Comparison of ENCODE assay signal across 10 cellular contexts in genomic region chr22:31585161-31585859, GRCh38.
DNase-seq lines count a peak whose midpoint lies in the region; ATAC-seq, FAIRE-seq and TF ChIP-seq lines count a peak whose summit lies in the region.
"Had no signal": no experiment of that assay in that cellular context is flagged by ENCODE, and none has a peak within 500 bp of the region (broad histone marks: within the 10 kb centered on the region; RNA-seq: fewer than 3 reads in every experiment).

No MANE protein-coding gene starts in this region.

- H3K4me3 Mint-ChIP-seq in CD4-positive, alpha-beta T cell = peak overlapping the region; percentile 62
- no peak overlapping the region for H3K4me3 Mint-ChIP-seq in osteocyte (ENCODE audit: unreplicated experiment)

- FAIRE-seq in K562 (lab: Jason Lieb, UNC) = peak; percentile 62

- peak overlapping the region; percentile 26; the same call in 1 of the 2 replicates for H2AFZ ChIP-seq in K562 (ENCODE audit: low read depth, low read length)

- peak overlapping the region in 1 of 2 experiments; percentile 63; a peak in 1 of 4 replicates for H3K9ac ChIP-seq in K562 (ENCODE audit: insufficient read depth in 1 of 2, low read depth in 2 of 2, low read length in 2 of 2)

- CTCF ChIA-PET in CD4-positive, alpha-beta T cell (lab: Charles Lee) = interaction anchor here (0.6 kb wide), 1 partner anchor 9 kb away, joined by 4 read pairs; no protein-coding TSS in a partner anchor
- CTCF ChIA-PET in K562 (lab: Yijun Ruan, JAX; ENCODE audit: low intra/inter-chr PET ratio) = no interaction called here

- peak overlapping the region; percentile 38 for H3K4me2 ChIP-seq in K562 (ENCODE audit: insufficient read depth, low read length)

- H3K36me3 ChIP-seq in K562 (ENCODE audit: control insufficient read depth, insufficient read depth, low read length) (peaks cover 22% of the 10 kb centered on the region), uterus (no peaks in the 10 kb centered on the region), gastroesophageal sphincter (peaks cover 0 to 72% of the 10 kb centered on the region in 2 donors)

- H3K27ac ChIP-seq in CD4-positive, alpha-beta T cell (ENCODE audit: low read depth, low read length) = no peak overlapping the region
- H3K27ac ChIP-seq in K562 (ENCODE audit: extremely low read depth, low read depth, low read length) (peak overlapping the region; percentile 72), uterus (no peak overlapping the region), gastroesophageal sphincter (no peak overlapping the region)
- H3K27ac ChIP-seq: thyroid gland had no signal

- in situ Hi-C loops in K562 (cut with MboI) = no loop called here

- H3K4me3 ChIP-seq in K562 (no peak overlapping the region), uterus (no peak overlapping the region), gastroesophageal sphincter (no peak overlapping the region)
- H3K4me3 ChIP-seq: thyroid gland had no signal

- no peaks in the 10 kb centered on the region for H3K9me3 ChIP-seq in CD4-positive, alpha-beta T cell (ENCODE audit: control insufficient read depth, low read length)
- H3K9me3 ChIP-seq in K562 (replicated peaks; ENCODE audit: control insufficient read depth, insufficient read depth, low read depth, low read length) (peaks cover 6% of the 10 kb centered on the region), uterus (no peaks in the 10 kb centered on the region), gastroesophageal sphincter (no peaks in the 10 kb centered on the region)
- H3K9me3 ChIP-seq: thyroid gland had no signal

- TF ChIP-seq EP300 in K562 (IDR thresholded peaks at IDR 0.05; ENCODE audit: low read length) (peak; percentile 79), gastroesophageal sphincter (IDR thresholded peaks at IDR 0.05) (no peak)

- TF ChIP-seq CTCF in CD4-positive, alpha-beta T cell (IDR thresholded peaks at IDR 0.05) = no peak
- TF ChIP-seq CTCF in K562 (IDR thresholded peaks at IDR 0.05 in 2 of 3, conservative IDR thresholded peaks at IDR 0.05 in 1 of 3; ENCODE audit: insufficient read depth in 2 of 3, low read depth in 1 of 3, low read length in 3 of 3) (no peak), osteocyte (IDR thresholded peaks at IDR 0.05) (no peak), uterus (IDR thresholded peaks at IDR 0.05) (no peak), gastroesophageal sphincter (IDR thresholded peaks at IDR 0.05) (no peak)

- H3K27me3 ChIP-seq in CD4-positive, alpha-beta T cell (ENCODE audit: control insufficient read depth, insufficient read depth, low read length) = no peaks in the 10 kb centered on the region
- no peaks in the 10 kb centered on the region for H3K27me3 ChIP-seq in K562 (ENCODE audit: control insufficient read depth in 2 of 2, insufficient read depth in 2 of 2, low read length in 2 of 2)
- no peaks in the 10 kb centered on the region for H3K27me3 ChIP-seq in uterus
- no peaks in the 10 kb centered on the region for H3K27me3 ChIP-seq in gastroesophageal sphincter
- H3K27me3 ChIP-seq: thyroid gland had no signal

- peak; percentile 52 for ATAC-seq in CD4-positive, alpha-beta T cell (ENCODE audit: poor library complexity)
- peak; percentile 85 for ATAC-seq in K562
- no peak for ATAC-seq in gastroesophageal sphincter
- ATAC-seq in GM21360 (IDR thresholded peaks at IDR 0.05; ENCODE audit: unreplicated experiment) = no peak

- no peak; a peak in 1 of 4 replicates for TF ChIP-seq RAD21 in K562 (CRISPR knock-in tag; conservative IDR thresholded peaks at IDR 0.05 in 1 of 2, IDR thresholded peaks at IDR 0.05 in 1 of 2)

- peak overlapping the region; percentile 90 for H3K27ac Mint-ChIP-seq in CD4-positive, alpha-beta T cell
- peak overlapping the region; percentile 92 for H3K27ac Mint-ChIP-seq in osteocyte (ENCODE audit: unreplicated experiment)

- POLR2A ChIA-PET in CD4-positive, alpha-beta T cell (lab: Charles Lee) = interaction anchor here (1.1 kb wide), 1 partner anchor 89 kb away, joined by 3 read pairs; the partner anchor contains the start of gene SFI1
- POLR2A ChIA-PET in K562 (lab: Yijun Ruan, JAX) = interaction anchor here (0.6 to 1.5 kb wide), 6 partner anchors 13 to 337 kb away, joined by 3 to 5 read pairs (median 4); no protein-coding TSS in a partner anchor

- no peaks in the 10 kb centered on the region for H3K27me3 Mint-ChIP-seq in CD4-positive, alpha-beta T cell
- no peaks in the 10 kb centered on the region for H3K27me3 Mint-ChIP-seq in osteocyte (ENCODE audit: unreplicated experiment)

- peaks cover 9 to 32% of the 10 kb centered on the region in 2 experiments for H3K4me1 ChIP-seq in K562 (replicated peaks in 1 of 2; ENCODE audit: control insufficient read depth in 2 of 2, insufficient read depth in 2 of 2, low read length in 2 of 2)
- H3K4me1 ChIP-seq in uterus = no peaks in the 10 kb centered on the region
- H3K4me1 ChIP-seq in gastroesophageal sphincter = no peaks in the 10 kb centered on the region
- H3K4me1 ChIP-seq: thyroid gland had no signal

- H4K20me1 ChIP-seq in K562 (replicated peaks; ENCODE audit: control insufficient read depth, insufficient read depth, low read length) = no peaks in the 10 kb centered on the region

- no peaks in the 10 kb centered on the region for H3K9me1 ChIP-seq in K562 (ENCODE audit: control insufficient read depth, insufficient read depth, low read length)

- peaks cover 79% of the 10 kb centered on the region for H3K36me3 Mint-ChIP-seq in CD4-positive, alpha-beta T cell (ENCODE audit: low read depth)
- peaks cover 11% of the 10 kb centered on the region for H3K36me3 Mint-ChIP-seq in osteocyte (ENCODE audit: unreplicated experiment)

- H3K79me2 ChIP-seq in K562 (ENCODE audit: control insufficient read depth, insufficient read depth, low read length) = no peaks in the 10 kb centered on the region

- BruUV-seq in K562 (replicated peaks; lab: Mats Ljungman, UMichigan) = no TSS peak

- no peaks in the 10 kb centered on the region for H3K9me3 Mint-ChIP-seq in CD4-positive, alpha-beta T cell
- H3K9me3 Mint-ChIP-seq in osteocyte (ENCODE audit: unreplicated experiment) = no peaks in the 10 kb centered on the region

- H3K4me1 Mint-ChIP-seq in CD4-positive, alpha-beta T cell (ENCODE audit: low read depth) = peaks cover 40% of the 10 kb centered on the region
- peaks cover 46% of the 10 kb centered on the region for H3K4me1 Mint-ChIP-seq in osteocyte (ENCODE audit: unreplicated experiment)

- TF ChIP-seq POLR2A in K562 (conservative IDR thresholded peaks at IDR 0.05) (no peak), uterus (IDR thresholded peaks at IDR 0.05) (no peak), gastroesophageal sphincter (IDR thresholded peaks at IDR 0.05) (no peak)

- intact Hi-C loops in CD4-positive, alpha-beta T cell (cut with DNase I, micrococcal nuclease) = no loop called here
- intact Hi-C loops in K562 (cut with micrococcal nuclease) = loop anchor here (2.0 kb wide), 1 partner anchor 17 kb away; no protein-coding TSS in a partner anchor
- intact Hi-C loops in uterus (cut with DNase I; ENCODE audit: low total_unique reads) = no loop called here

- 9% methylated on average over 3 of the region's 3 CpGs for WGBS in K562 (ENCODE audit: insufficient coverage, low coverage, missing lambda C conversion rate)
- WGBS in gastroesophageal sphincter (ENCODE audit: low coverage in 1 of 2), 2 donors = 60 to 61% methylated on average over 3 of the region's 3 CpGs

- DNase-seq in CD4-positive, alpha-beta T cell = no peak
- DNase-seq in MV-4-11 (lab: John Stamatoyannopoulos, UW) (peak; percentile 41), K562 (ENCODE audit: extremely low read depth in 1 of 4, low spot score in 3 of 4) (peak; percentile 53 to 77 (median 62)), osteocyte (ENCODE audit: extremely low spot score, unreplicated experiment) (no peak), amygdala (lab: John Stamatoyannopoulos, UW) (no peak), uterus (no peak)
- DNase-seq: retina, thyroid gland had no signal

TF ChIP-seq in K562, 482 proteins besides CTCF, POLR2A, EP300 and RAD21 (continues in another document):
- TF ChIP-seq TCFL5 (CRISPR knock-in tag; conservative IDR thresholded peaks at IDR 0.05) (no peak), JUND (IDR thresholded peaks at IDR 0.05; ENCODE audit: borderline replicate concordance, low read depth, low read length) (peak; percentile 47), JUND (tag; IDR thresholded peaks at IDR 0.05; ENCODE audit: borderline replicate concordance, low read depth, low read length) (peak; percentile 40; the same call in 1 of the 3 replicates), PCBP1 (IDR thresholded peaks at IDR 0.05; ENCODE audit: low read depth, low read length, poor library complexity, severe bottlenecking) (no peak), HNRNPUL1 (IDR thresholded peaks at IDR 0.05; ENCODE audit: low read length) (no peak), CEBPZ (IDR thresholded peaks at IDR 0.05; ENCODE audit: borderline replicate concordance, low read depth, low read length) (no peak), ZSCAN29 (IDR thresholded peaks at IDR 0.05) (no peak), STAT5A (IDR thresholded peaks at IDR 0.05; ENCODE audit: borderline replicate concordance, low read length) (peak; percentile 56), SAFB2 (IDR thresholded peaks at IDR 0.05; ENCODE audit: borderline replicate concordance, low read depth, low read length, severe bottlenecking) (no peak), NFYB (IDR thresholded peaks at IDR 0.05; ENCODE audit: extremely low read depth, insufficient read length) (no peak), ADNP (tag; IDR thresholded peaks at IDR 0.05) (peak; percentile 42; the same call in 1 of the 2 replicates)

Comparison
In these comparisons a context has a peak if more than half of its experiments do, and no peak if none do; other contexts are left out.
1. ATAC-seq: peak in CD4-positive, alpha-beta T cell (single experiment) and K562 (single experiment); none in gastroesophageal sphincter (single experiment) and GM21360 (single experiment).
2. DNase-seq: peak in MV-4-11 (single experiment) and K562 (4 of 4); none in CD4-positive, alpha-beta T cell (0 of 10), osteocyte (single experiment), amygdala (0 of 56) and uterus (0 of 2).